22 cellular contexts compared by ENCODE assay signal in the genomic region with DNA sequence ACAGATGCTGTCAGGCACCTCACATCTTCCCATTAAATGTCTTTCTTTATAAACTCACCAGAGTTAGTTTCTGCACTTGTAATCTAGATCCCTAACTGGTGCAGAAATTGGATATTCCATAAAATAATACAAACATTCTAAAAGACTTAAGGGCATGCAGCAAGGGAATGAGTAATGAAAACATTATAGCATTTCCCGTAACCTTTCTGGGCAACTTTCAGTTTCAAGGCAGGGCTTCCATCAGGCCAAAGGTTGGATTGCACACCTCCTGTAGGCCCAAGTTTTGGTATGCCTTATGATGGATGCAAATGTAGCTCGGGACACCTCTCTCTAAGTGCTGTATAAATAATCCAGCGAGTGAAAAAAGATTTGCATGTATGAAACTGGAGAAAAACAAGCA.
DNase-seq lines count a peak whose midpoint lies in the region; ATAC-seq, FAIRE-seq and TF ChIP-seq lines count a peak whose summit lies in the region.
"Had no signal": no experiment of that assay in that cellular context is flagged by ENCODE, and none has a peak within 500 bp of the region (broad histone marks: within the 10 kb centered on the region; RNA-seq: fewer than 3 reads in every experiment).

No MANE protein-coding gene starts in this region.

- no peak for DNase-seq in T-helper 1 cell
- DNase-seq in activated T-helper 2 cell treated with anti-CD3 and anti-CD28 coated beads, Interferon-gamma antibody, Interleukin-2, Interleukin-4, amounts not matched to agents 10 μg/mL and 5 μg/mL and 100 μg/mL, durations not matched to agents 14 hours and 24 hours and 36 hours (ENCODE audit: low spot score): no peak
- peak; percentile 71 for DNase-seq in fibroblast of the conjunctiva (ENCODE audit: low read depth)
- no peak for DNase-seq in transverse colon
- DNase-seq in activated naive CD8-positive, alpha-beta T cell treated with anti-CD3 and anti-CD28 coated beads, Interleukin-2, amount 50 U/mL, for 24 hours: no peak
- DNase-seq in pancreas: no peak
- no peak for DNase-seq in superior temporal gyrus (ENCODE audit: extremely low spot score)
- DNase-seq: activated CD4-positive, alpha-beta T cell treated with anti-CD3 and anti-CD28 coated beads for 36 hours; C1 segment of cervical spinal cord; central memory CD4-positive, alpha-beta T cell; Karpas-422; NCI-H1417 treated with DMSO at 0.1 percent for 48 hours; NCI-H345; SJCRH30; spleen; T-helper 9 cell had no signal

- peaks cover 9% of the 10 kb centered on the region for H3K9me3 Mint-ChIP-seq in T-helper 1 cell treated with Interleukin-12 subunit alpha and Interleukin-12 subunit beta and Interleukin-4 antibody, amounts not matched to agents 30 μg/mL and 1 μg/mL, for 36 hours
- peaks cover 9% of the 10 kb centered on the region for H3K9me3 Mint-ChIP-seq in activated T-helper 2 cell treated with anti-CD3 and anti-CD28 coated beads, Interferon-gamma antibody, Interleukin-2, Interleukin-4, amounts not matched to agents 10 μg/mL and 5 μg/mL and 100 μg/mL, durations not matched to agents 14 hours and 24 hours and 36 hours
- no peaks in the 10 kb centered on the region for H3K9me3 Mint-ChIP-seq in activated naive CD8-positive, alpha-beta T cell treated with anti-CD3 and anti-CD28 coated beads, Interleukin-2, amount 50 U/mL, for 24 hours
- H3K9me3 Mint-ChIP-seq: stimulated activated memory B cell treated with anti-CD40 and anti-IgM and Interleukin-4, amounts not matched to agents 10 μg/mL and 1 μg/mL and 100 μg/mL, for 72 hours had no signal

- no peak for FAIRE-seq in pancreas (lab: Jason Lieb, UNC)
- FAIRE-seq: frontal cortex had no signal

- no peaks in the 10 kb centered on the region for H3K9me3 ChIP-seq in transverse colon
- no peaks in the 10 kb centered on the region for H3K9me3 ChIP-seq in pancreas
- H3K9me3 ChIP-seq: SJCRH30 had no signal

- TF ChIP-seq POLR2A in transverse colon (IDR thresholded peaks at IDR 0.05): no peak

- no peaks in the 10 kb centered on the region for H3K27me3 Mint-ChIP-seq in T-helper 1 cell treated with Interleukin-12 subunit alpha and Interleukin-12 subunit beta and Interleukin-4 antibody, amounts not matched to agents 30 μg/mL and 1 μg/mL, for 36 hours (ENCODE audit: low read depth)
- H3K27me3 Mint-ChIP-seq in activated T-helper 2 cell treated with anti-CD3 and anti-CD28 coated beads, Interferon-gamma antibody, Interleukin-2, Interleukin-4, amounts not matched to agents 10 μg/mL and 5 μg/mL and 100 μg/mL, durations not matched to agents 14 hours and 24 hours and 36 hours (ENCODE audit: low read depth): no peaks in the 10 kb centered on the region
- no peaks in the 10 kb centered on the region for H3K27me3 Mint-ChIP-seq in activated naive CD8-positive, alpha-beta T cell treated with anti-CD3 and anti-CD28 coated beads, Interleukin-2, amount 50 U/mL, for 24 hours
- H3K27me3 Mint-ChIP-seq: activated CD4-positive, alpha-beta T cell treated with anti-CD3 and anti-CD28 coated beads for 36 hours; activated naive CD8-positive, alpha-beta T cell; stimulated activated memory B cell treated with anti-CD40 and anti-IgM and Interleukin-4, amounts not matched to agents 10 μg/mL and 1 μg/mL and 100 μg/mL, for 72 hours had no signal

- H3K36me3 ChIP-seq in transverse colon (no peaks in the 10 kb centered on the region), pancreas (no peaks in the 10 kb centered on the region)
- H3K36me3 ChIP-seq: SJCRH30, spleen, tibial nerve had no signal

- H3K36me3 Mint-ChIP-seq in T-helper 1 cell treated with Interleukin-12 subunit alpha and Interleukin-12 subunit beta and Interleukin-4 antibody, amounts not matched to agents 30 μg/mL and 1 μg/mL, for 36 hours (ENCODE audit: low read depth): no peaks in the 10 kb centered on the region
- peaks cover 7% of the 10 kb centered on the region for H3K36me3 Mint-ChIP-seq in activated T-helper 2 cell treated with anti-CD3 and anti-CD28 coated beads, Interferon-gamma antibody, Interleukin-2, Interleukin-4, amounts not matched to agents 10 μg/mL and 5 μg/mL and 100 μg/mL, durations not matched to agents 14 hours and 24 hours and 36 hours (ENCODE audit: low read depth)
- H3K36me3 Mint-ChIP-seq in activated naive CD8-positive, alpha-beta T cell treated with anti-CD3 and anti-CD28 coated beads, Interleukin-2, amount 50 U/mL, for 24 hours (ENCODE audit: low read depth): no peaks in the 10 kb centered on the region
- H3K36me3 Mint-ChIP-seq: activated naive CD8-positive, alpha-beta T cell; stimulated activated memory B cell treated with anti-CD40 and anti-IgM and Interleukin-4, amounts not matched to agents 10 μg/mL and 1 μg/mL and 100 μg/mL, for 72 hours had no signal

- H3K27ac ChIP-seq in transverse colon (peak overlapping the region; percentile 6 to 58 (median 36)), pancreas (no peak overlapping the region)
- H3K27ac ChIP-seq: 22Rv1, SJCRH30, spleen, tibial nerve had no signal

- in situ Hi-C loops in transverse colon (cut with MboI; ENCODE audit: low pct_ligation_motif_present in 1 of 4, low pct_unique_long_range_greater_than_20kb in 1 of 4, low sequenced_read_pairs in 3 of 4): loop anchor here in 1 of 4 donors (25.0 kb wide), 1 partner anchor 728 kb away; no protein-coding TSS in a partner anchor

- 30 to 44% methylated on average over 1 to 3 of the region's 3 CpGs for WGBS in transverse colon (ENCODE audit: low coverage in 1 of 2), 2 donors
- 64 to 72% methylated on average over 3 of the region's 3 CpGs for WGBS in pancreas, 2 donors

- H3K27me3 ChIP-seq in transverse colon (no peaks in the 10 kb centered on the region), pancreas (no peaks in the 10 kb centered on the region)
- H3K27me3 ChIP-seq: SJCRH30, spleen, tibial nerve had no signal

- no peak for ATAC-seq in activated naive CD8-positive, alpha-beta T cell treated with anti-CD3 and anti-CD28 coated beads, Interleukin-2, amount 50 U/mL, for 24 hours
- no peak for ATAC-seq in pancreas
- ATAC-seq: activated CD4-positive, alpha-beta T cell treated with anti-CD3 and anti-CD28 coated beads for 36 hours; stimulated activated memory B cell treated with anti-CD40 and anti-IgM and Interleukin-4, amounts not matched to agents 10 μg/mL and 1 μg/mL and 100 μg/mL, for 72 hours had no signal

- intact Hi-C loops in activated T-helper 2 cell treated with anti-CD3 and anti-CD28 coated beads, Interferon-gamma antibody, Interleukin-2, Interleukin-4, amounts not matched to agents 10 μg/mL and 5 μg/mL and 100 μg/mL, durations not matched to agents 14 hours and 24 hours and 36 hours (cut with micrococcal nuclease): loop anchor here (1.0 kb wide), 1 partner anchor 8 kb away; no protein-coding TSS in a partner anchor
- intact Hi-C loops in transverse colon (cut with DNase I; ENCODE audit: low total_unique reads) (no loop called here), pancreas (cut with DNase I) (no loop called here)

- TF ChIP-seq CTCF in transverse colon (IDR thresholded peaks at IDR 0.05) (no peak), pancreas (IDR thresholded peaks at IDR 0.05) (no peak)

- TF ChIP-seq EP300 in transverse colon (IDR thresholded peaks at IDR 0.05; ENCODE audit: low read depth): no peak

- peak overlapping the region; percentile 36 for H3K27ac Mint-ChIP-seq in T-helper 1 cell treated with Interleukin-12 subunit alpha and Interleukin-12 subunit beta and Interleukin-4 antibody, amounts not matched to agents 30 μg/mL and 1 μg/mL, for 36 hours
- peak overlapping the region; percentile 60 for H3K27ac Mint-ChIP-seq in activated T-helper 2 cell treated with anti-CD3 and anti-CD28 coated beads, Interferon-gamma antibody, Interleukin-2, Interleukin-4, amounts not matched to agents 10 μg/mL and 5 μg/mL and 100 μg/mL, durations not matched to agents 14 hours and 24 hours and 36 hours
- H3K27ac Mint-ChIP-seq in activated naive CD8-positive, alpha-beta T cell treated with anti-CD3 and anti-CD28 coated beads, Interleukin-2, amount 50 U/mL, for 24 hours: no peak overlapping the region
- H3K27ac Mint-ChIP-seq: activated CD4-positive, alpha-beta T cell treated with anti-CD3 and anti-CD28 coated beads for 36 hours; activated naive CD8-positive, alpha-beta T cell; stimulated activated memory B cell treated with anti-CD40 and anti-IgM and Interleukin-4, amounts not matched to agents 10 μg/mL and 1 μg/mL and 100 μg/mL, for 72 hours had no signal

- no peak overlapping the region for H3K4me3 Mint-ChIP-seq in T-helper 1 cell treated with Interleukin-12 subunit alpha and Interleukin-12 subunit beta and Interleukin-4 antibody, amounts not matched to agents 30 μg/mL and 1 μg/mL, for 36 hours
- no peak overlapping the region for H3K4me3 Mint-ChIP-seq in activated T-helper 2 cell treated with anti-CD3 and anti-CD28 coated beads, Interferon-gamma antibody, Interleukin-2, Interleukin-4, amounts not matched to agents 10 μg/mL and 5 μg/mL and 100 μg/mL, durations not matched to agents 14 hours and 24 hours and 36 hours (ENCODE audit: low read depth)
- no peak overlapping the region for H3K4me3 Mint-ChIP-seq in activated naive CD8-positive, alpha-beta T cell treated with anti-CD3 and anti-CD28 coated beads, Interleukin-2, amount 50 U/mL, for 24 hours
- H3K4me3 Mint-ChIP-seq: activated CD4-positive, alpha-beta T cell treated with anti-CD3 and anti-CD28 coated beads for 36 hours; activated naive CD8-positive, alpha-beta T cell; stimulated activated memory B cell treated with anti-CD40 and anti-IgM and Interleukin-4, amounts not matched to agents 10 μg/mL and 1 μg/mL and 100 μg/mL, for 72 hours had no signal

- peaks cover 18% of the 10 kb centered on the region for H3K4me1 Mint-ChIP-seq in T-helper 1 cell treated with Interleukin-12 subunit alpha and Interleukin-12 subunit beta and Interleukin-4 antibody, amounts not matched to agents 30 μg/mL and 1 μg/mL, for 36 hours (ENCODE audit: low read depth)
- peaks cover 18% of the 10 kb centered on the region for H3K4me1 Mint-ChIP-seq in activated T-helper 2 cell treated with anti-CD3 and anti-CD28 coated beads, Interferon-gamma antibody, Interleukin-2, Interleukin-4, amounts not matched to agents 10 μg/mL and 5 μg/mL and 100 μg/mL, durations not matched to agents 14 hours and 24 hours and 36 hours (ENCODE audit: low read depth)
- H3K4me1 Mint-ChIP-seq in activated naive CD8-positive, alpha-beta T cell treated with anti-CD3 and anti-CD28 coated beads, Interleukin-2, amount 50 U/mL, for 24 hours: peaks cover 8% of the 10 kb centered on the region
- H3K4me1 Mint-ChIP-seq: stimulated activated memory B cell treated with anti-CD40 and anti-IgM and Interleukin-4, amounts not matched to agents 10 μg/mL and 1 μg/mL and 100 μg/mL, for 72 hours had no signal

- H3K4me3 ChIP-seq in transverse colon (no peak overlapping the region), pancreas (no peak overlapping the region)
- H3K4me3 ChIP-seq: SJCRH30, spleen, tibial nerve had no signal

- H3K4me1 ChIP-seq in transverse colon (peaks cover 0 to 7% (median 5%) of the 10 kb centered on the region in 4 donors), pancreas (no peaks in the 10 kb centered on the region)

Comparison
In these comparisons a context has a peak if more than half of its experiments do, and no peak if none do; other contexts are left out.
1. H3K27ac ChIP-seq: peak in transverse colon (4 of 4); none in pancreas (0 of 4).